8 cellular contexts compared by ENCODE assay signal in the genomic region with DNA sequence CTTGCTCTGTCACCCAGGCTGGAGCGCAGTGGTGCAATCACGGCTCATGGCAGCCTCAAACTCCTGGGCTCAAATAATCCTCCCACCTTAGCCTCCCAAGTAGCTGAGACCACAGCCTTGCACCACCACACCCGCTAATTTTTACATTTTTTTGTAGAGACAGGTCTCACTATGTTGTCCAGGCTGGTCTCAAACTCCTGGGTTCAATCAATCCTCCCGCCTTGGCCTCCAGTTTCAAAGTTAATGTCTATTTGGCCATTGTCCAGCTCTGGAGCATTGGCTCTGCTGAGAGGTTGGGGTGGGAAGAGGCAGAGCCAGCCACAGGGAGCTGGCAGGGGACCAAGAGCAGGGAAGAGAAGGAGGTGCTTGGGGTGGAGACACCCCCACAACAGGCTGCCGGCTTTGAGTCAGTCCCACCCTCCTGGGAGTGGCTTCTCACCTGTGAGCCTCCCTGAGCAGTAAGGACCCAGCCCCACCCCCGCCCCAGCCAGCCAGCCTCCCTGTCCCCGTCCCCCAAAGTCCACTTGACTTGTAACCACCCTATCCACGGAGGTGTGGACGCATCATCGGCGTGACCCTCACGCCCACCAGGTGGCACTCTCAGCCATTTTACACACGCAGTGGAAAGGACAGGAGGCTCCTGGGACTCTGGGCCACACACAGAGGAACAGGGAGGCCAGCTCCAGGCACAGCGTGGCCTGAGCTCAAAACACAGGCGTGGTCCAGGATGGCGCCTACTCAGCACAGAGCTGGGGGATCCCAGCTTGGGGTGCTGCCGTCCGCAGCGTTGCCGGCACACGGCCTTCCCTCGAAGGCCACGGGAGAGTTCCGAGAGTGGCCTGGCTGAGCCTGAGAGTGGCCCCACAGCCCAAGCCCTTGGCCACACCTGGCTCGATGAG. TPM values are rescaled to one million over a fixed set of nuclear protein-coding genes. Genes with fewer than 3 reads are reported as not detected.
DNase-seq lines count a peak whose midpoint lies in the region; ATAC-seq and TF ChIP-seq lines count a peak whose summit lies in the region.

No MANE protein-coding gene starts in this region.

- DNase-seq in HT-29 (ENCODE audit: low spot score) = peak; percentile 98
- peak; percentile 56 for DNase-seq in NT2/D1 (ENCODE audit: low read depth, low spot score)
- peak; percentile 39 for DNase-seq in activated T-cell treated with anti-CD3 and anti-CD28 coated beads for 24 hours (ENCODE audit: low read depth)
- peak; percentile 29 to 61 (median 51) for DNase-seq in naive thymus-derived CD4-positive, alpha-beta T cell
- peak; percentile 51 for DNase-seq in stimulated activated naive CD4-positive, alpha-beta T cell treated with Interleukin-2 at 50 U/mL for 16 hours (lab: John Stamatoyannopoulos, UW)

- peaks cover 0 to 4% (median 0%) of the 10 kb centered on the region in 7 donors for H3K4me1 Mint-ChIP-seq in naive thymus-derived CD4-positive, alpha-beta T cell

- no peaks in the 10 kb centered on the region; the same call in 1 of the 2 replicates for H3K9me3 ChIP-seq in NT2/D1 (ENCODE audit: insufficient read depth, low read length)
- no peaks in the 10 kb centered on the region for H3K9me3 ChIP-seq in naive thymus-derived CD4-positive, alpha-beta T cell (ENCODE audit: control insufficient read depth in 2 of 3, low read length in 3 of 3)

- peaks cover 6% of the 10 kb centered on the region for H3K4me1 ChIP-seq in NT2/D1 (ENCODE audit: insufficient read depth, insufficient read length)
- H3K4me1 ChIP-seq in naive thymus-derived CD4-positive, alpha-beta T cell (ENCODE audit: control insufficient read depth in 2 of 2, insufficient read depth in 2 of 2, low read length in 2 of 2) = no peaks in the 10 kb centered on the region

- H3K27ac ChIP-seq in C4-2B = no peak overlapping the region
- H3K27ac ChIP-seq in naive thymus-derived CD4-positive, alpha-beta T cell (ENCODE audit: low read depth, low read length) = no peak overlapping the region

- H3K27me3 ChIP-seq in NT2/D1 (ENCODE audit: insufficient read depth, insufficient read length) = peaks cover 3% of the 10 kb centered on the region
- no peaks in the 10 kb centered on the region for H3K27me3 ChIP-seq in naive thymus-derived CD4-positive, alpha-beta T cell (ENCODE audit: control insufficient read depth in 2 of 2, insufficient read depth in 2 of 2, low read length in 2 of 2)

- H3K9me3 Mint-ChIP-seq in naive thymus-derived CD4-positive, alpha-beta T cell = peaks cover 0 to 14% (median 0%) of the 10 kb centered on the region in 11 donors

- CTCF ChIA-PET in naive thymus-derived CD4-positive, alpha-beta T cell (lab: Charles Lee) = interaction anchor here (0.6 to 1.3 kb wide), 7 partner anchors 35 to 1715 kb away, joined by 3 to 6 read pairs (median 3); no protein-coding TSS in a partner anchor

- H3K4me3 Mint-ChIP-seq in naive thymus-derived CD4-positive, alpha-beta T cell = no peak overlapping the region

- TF ChIP-seq CTCF in C4-2B (conservative IDR thresholded peaks at IDR 0.05) = peak; percentile 87

- no peak overlapping the region for H3K4me3 ChIP-seq in NT2/D1 (ENCODE audit: insufficient read length, low read depth)
- no peak overlapping the region for H3K4me3 ChIP-seq in naive thymus-derived CD4-positive, alpha-beta T cell (ENCODE audit: low read length)

- no peaks in the 10 kb centered on the region for H3K36me3 ChIP-seq in NT2/D1 (ENCODE audit: insufficient read depth, insufficient read length, low read length)
- H3K36me3 ChIP-seq in naive thymus-derived CD4-positive, alpha-beta T cell (ENCODE audit: control insufficient read depth in 2 of 3, insufficient read depth in 3 of 3, low read length in 3 of 3) = no peaks in the 10 kb centered on the region

- intact Hi-C loops in naive thymus-derived CD4-positive, alpha-beta T cell (cut with micrococcal nuclease) = loop anchor here (1.0 to 5.0 kb wide), 4 partner anchors 58 to 460 kb away; no protein-coding TSS in a partner anchor

- POLR2A ChIA-PET in naive thymus-derived CD4-positive, alpha-beta T cell (lab: Charles Lee) = no interaction called here

- peak; percentile 80 for ATAC-seq in esophagus mucosa
- ATAC-seq in naive thymus-derived CD4-positive, alpha-beta T cell = peak; percentile 88
- ATAC-seq in GM18511 (IDR thresholded peaks at IDR 0.05; ENCODE audit: unreplicated experiment) = no peak

- no peaks in the 10 kb centered on the region for H3K36me3 Mint-ChIP-seq in naive thymus-derived CD4-positive, alpha-beta T cell

- H3K9ac ChIP-seq in NT2/D1 (ENCODE audit: insufficient read length, low read depth) = no peak overlapping the region

- H3K27ac Mint-ChIP-seq in naive thymus-derived CD4-positive, alpha-beta T cell = peak overlapping the region in 1 of 9 donors; percentile 43

- peaks cover 0 to 4% (median 0%) of the 10 kb centered on the region in 5 donors for H3K27me3 Mint-ChIP-seq in naive thymus-derived CD4-positive, alpha-beta T cell

RNA-seq across cellular contexts. Expression of gene PVALEF, which starts 22.8 kb away (rescaled TPM):
- not detected in 2 replicates for total RNA-seq in HT-29 (2014; rRNA removed; shearing (Covaris generic))
- total RNA-seq in esophagus mucosa = not detected
- total RNA-seq in naive thymus-derived CD4-positive, alpha-beta T cell = not detected
- polyA plus RNA-seq in naive thymus-derived CD4-positive, alpha-beta T cell = not detected

RNA-seq across cellular contexts. Expression of gene AATK, which starts 23.5 kb away (rescaled TPM):
- 64.6 and 71.3 TPM in 2 replicates for total RNA-seq in HT-29 (2014; rRNA removed; shearing (Covaris generic))
- total RNA-seq in esophagus mucosa = 0.56 TPM
- 10 to 100 TPM in 1 of 5 experiments, 1 to 10 TPM in 2, under 1 TPM in 2; 0.46 to 10.4 (median 1.4) TPM for total RNA-seq in naive thymus-derived CD4-positive, alpha-beta T cell
- not detected for polyA plus RNA-seq in naive thymus-derived CD4-positive, alpha-beta T cell

Comparison
In these comparisons a context has a peak if more than half of its experiments do, and no peak if none do; other contexts are left out.
1. DNase-seq: peak in every context shown above with its lines; median percentile 98 in HT-29; 56 in NT2/D1; 51 in naive thymus-derived CD4-positive, alpha-beta T cell; 51 in stimulated activated naive CD4-positive, alpha-beta T cell treated with Interleukin-2 at 50 U/mL for 16 hours; 39 in activated T-cell treated with anti-CD3 and anti-CD28 coated beads for 24 hours.